Comparison of ENCODE assay signal across 8 cellular contexts in the genomic region with DNA sequence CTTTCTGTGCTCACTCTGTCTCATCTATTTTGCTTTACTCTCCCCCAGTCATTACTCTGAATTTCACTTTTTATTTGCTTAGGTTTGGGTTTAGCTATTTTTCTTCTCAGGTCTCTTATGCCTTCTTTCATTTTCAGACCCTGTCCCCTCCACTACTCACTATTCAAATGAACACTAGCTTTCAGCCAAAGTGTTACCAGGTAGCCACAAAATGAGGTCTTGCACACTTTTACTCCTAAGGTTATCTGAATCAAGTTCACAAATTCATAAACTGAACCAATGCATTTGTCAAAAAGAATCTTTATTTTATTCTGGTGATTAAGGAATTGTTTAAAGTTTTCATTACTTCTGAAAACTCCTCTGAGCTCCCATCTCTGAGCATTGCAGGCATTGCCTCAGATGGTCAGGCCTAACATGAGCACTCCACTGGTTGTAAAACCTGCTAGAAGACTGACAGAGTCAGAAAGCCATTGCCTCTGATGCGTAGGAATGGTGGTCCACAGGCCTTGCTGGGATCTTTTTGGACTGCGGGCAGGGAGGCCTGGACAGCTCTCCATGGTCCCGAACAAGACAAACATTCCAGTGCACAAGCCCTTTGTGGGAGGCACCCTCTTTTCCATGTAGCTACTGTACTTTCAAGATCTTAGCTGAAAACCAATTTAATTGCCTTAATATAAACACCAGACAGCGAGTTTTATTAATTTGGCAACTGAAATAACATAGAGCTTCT. TPM values are rescaled to one million over a fixed set of nuclear protein-coding genes. Genes with fewer than 3 reads are reported as not detected.
A peak's percentile ranks its signal among the peaks of the same experiment; 100 is the strongest.
DNase-seq lines count a peak whose midpoint lies in the region; ATAC-seq, FAIRE-seq and TF ChIP-seq lines count a peak whose summit lies in the region.

No MANE protein-coding gene starts in this region.

- FAIRE-seq in GM12891 (lab: Jason Lieb, UNC) = no peak

- H3K4me3 Mint-ChIP-seq in activated T-helper 17 cell treated with anti-CD3 and anti-CD28 coated beads, Interleukin-2, amount 50 U/mL, for 72 hours = peak overlapping the region; percentile 73

- no peak overlapping the region for H2BK12ac ChIP-seq in trophoblast cell (ENCODE audit: low read length)

- H3K27ac ChIP-seq in smooth muscle cell (ENCODE audit: low read depth) (peak overlapping the region; percentile 75), trophoblast cell (ENCODE audit: low read depth, low read length) (no peak overlapping the region)

- H3K4me1 ChIP-seq in smooth muscle cell (ENCODE audit: low read depth) (peaks cover 14% of the 10 kb centered on the region), trophoblast cell (ENCODE audit: control insufficient read depth in 1 of 2, insufficient read depth in 2 of 2, low read length in 2 of 2) (peaks cover 3 to 6% of the 10 kb centered on the region in 2 experiments)

- H3K27me3 ChIP-seq in smooth muscle cell (ENCODE audit: low read depth) (no peaks in the 10 kb centered on the region), trophoblast cell (ENCODE audit: insufficient read depth, low read length) (no peaks in the 10 kb centered on the region)

- H2AFZ ChIP-seq in smooth muscle cell (ENCODE audit: low read depth) = no peak overlapping the region
- no peak overlapping the region for H2AFZ ChIP-seq in trophoblast cell (ENCODE audit: insufficient read depth, low read length, poor library complexity)

- no peak overlapping the region for H2BK5ac ChIP-seq in trophoblast cell (ENCODE audit: low read depth, low read length, poor library complexity)

- H3K4me1 Mint-ChIP-seq in activated T-helper 17 cell treated with anti-CD3 and anti-CD28 coated beads, Interleukin-2, amount 50 U/mL, for 72 hours = peaks cover 49% of the 10 kb centered on the region

- 80% methylated on average over 4 of the region's 4 CpGs for WGBS in smooth muscle cell (ENCODE audit: low lambda C conversion rate)
- no CpG with 5 or more reads among the region's 4 CpGs for WGBS in trophoblast cell (ENCODE audit: extremely low coverage, insufficient coverage, insufficient read length)

- H3K36me3 ChIP-seq in smooth muscle cell (ENCODE audit: low read depth) (no peaks in the 10 kb centered on the region), trophoblast cell (ENCODE audit: control insufficient read depth in 1 of 2, insufficient read depth in 2 of 2, low read length in 2 of 2) (peaks cover 0 to 2% of the 10 kb centered on the region in 2 experiments)

- no peak for TF ChIP-seq POLR2A in GM12891 (IDR thresholded peaks at IDR 0.05; ENCODE audit: low read depth, low read length)

- H3F3A ChIP-seq in smooth muscle cell (ENCODE audit: low read depth) = peaks cover 21% of the 10 kb centered on the region

- H3K79me1 ChIP-seq in trophoblast cell (ENCODE audit: low read length) = no peaks in the 10 kb centered on the region

- peaks cover 63% of the 10 kb centered on the region for H4K20me1 ChIP-seq in smooth muscle cell (ENCODE audit: low read depth)

- DNase-seq in smooth muscle cell (lab: John Stamatoyannopoulos, UW; ENCODE audit: unreplicated experiment) (no peak), NCI-H187 (lab: John Stamatoyannopoulos, UW) (no peak), GM12891 (ENCODE audit: insufficient read length, low spot score) (no peak), trophoblast cell (no peak)

- no peak overlapping the region for H4K8ac ChIP-seq in trophoblast cell (ENCODE audit: low read depth, low read length)

- peak; percentile 61 for ATAC-seq in GM19328 (IDR thresholded peaks at IDR 0.05; ENCODE audit: unreplicated experiment)
- peak; percentile 75 for ATAC-seq in HG02884 (IDR thresholded peaks at IDR 0.05; ENCODE audit: unreplicated experiment)
- peak; percentile 83 for ATAC-seq in activated T-helper 17 cell treated with anti-CD3 and anti-CD28 coated beads, Interleukin-2, amount 50 U/mL, for 72 hours (replicated peaks)
- ATAC-seq in GM21360 (IDR thresholded peaks at IDR 0.05; ENCODE audit: unreplicated experiment) = no peak

- no peak for TF ChIP-seq CTCF in smooth muscle cell (IDR thresholded peaks at IDR 0.05; ENCODE audit: borderline replicate concordance, insufficient read depth, poor library complexity, severe bottlenecking)

- H3K18ac ChIP-seq in trophoblast cell (ENCODE audit: low read length) = no peak overlapping the region

- H3K4me2 ChIP-seq in smooth muscle cell (peak overlapping the region; percentile 57), trophoblast cell (ENCODE audit: low read length) (no peak overlapping the region)

- H3K27me3 Mint-ChIP-seq in activated T-helper 17 cell treated with anti-CD3 and anti-CD28 coated beads, Interleukin-2, amount 50 U/mL, for 72 hours = no peaks in the 10 kb centered on the region

- no peak overlapping the region for H2BK120ac ChIP-seq in trophoblast cell (ENCODE audit: insufficient read depth, low read length, poor library complexity)

- no peak overlapping the region for H2AK5ac ChIP-seq in trophoblast cell (ENCODE audit: low read length)

- no peaks in the 10 kb centered on the region for H3K9me3 ChIP-seq in smooth muscle cell (replicated peaks; ENCODE audit: low read depth)
- H3K9me3 ChIP-seq in trophoblast cell (ENCODE audit: insufficient read depth, low read depth, low read length) = no peaks in the 10 kb centered on the region

- H3K9me3 Mint-ChIP-seq in activated T-helper 17 cell treated with anti-CD3 and anti-CD28 coated beads, Interleukin-2, amount 50 U/mL, for 72 hours = no peaks in the 10 kb centered on the region

- H3K27ac Mint-ChIP-seq in activated T-helper 17 cell treated with anti-CD3 and anti-CD28 coated beads, Interleukin-2, amount 50 U/mL, for 72 hours = peak overlapping the region; percentile 85

- no peak overlapping the region for H3K23ac ChIP-seq in trophoblast cell (ENCODE audit: low read length)

- H3K79me2 ChIP-seq in smooth muscle cell (ENCODE audit: low read depth) (peaks cover 43% of the 10 kb centered on the region), trophoblast cell (ENCODE audit: control insufficient read depth, insufficient read depth, low read length, poor library complexity) (no peaks in the 10 kb centered on the region)

- H3K36me3 Mint-ChIP-seq in activated T-helper 17 cell treated with anti-CD3 and anti-CD28 coated beads, Interleukin-2, amount 50 U/mL, for 72 hours (ENCODE audit: low read depth) = peaks cover 34% of the 10 kb centered on the region

- H4K91ac ChIP-seq in trophoblast cell (ENCODE audit: low read depth, low read length) = no peak overlapping the region

- no peak overlapping the region for H4K12ac ChIP-seq in trophoblast cell (ENCODE audit: low read depth, low read length)

- H3K4me3 ChIP-seq in smooth muscle cell = no peak overlapping the region
- no peak overlapping the region for H3K4me3 ChIP-seq in trophoblast cell (ENCODE audit: low read depth, low read length)

- no peak overlapping the region for H3K9ac ChIP-seq in smooth muscle cell (ENCODE audit: low read depth)
- H3K9ac ChIP-seq in trophoblast cell (ENCODE audit: low read length) = no peak overlapping the region

- no peak overlapping the region for H3K14ac ChIP-seq in trophoblast cell (ENCODE audit: low read length)

- no peak overlapping the region for H3K4ac ChIP-seq in trophoblast cell (ENCODE audit: low read depth, low read length)

TF ChIP-seq in GM12891, 5 proteins besides CTCF, POLR2A, EP300 and RAD21:
- TF ChIP-seq SPI1 (IDR thresholded peaks at IDR 0.05; ENCODE audit: low read depth, low read length) = no peak
- no peak for TF ChIP-seq POLR2AphosphoS5 (IDR thresholded peaks at IDR 0.05; ENCODE audit: low read depth, low read length)
- no peak for TF ChIP-seq TAF1 (IDR thresholded peaks at IDR 0.05; ENCODE audit: low read depth, low read length)
- no peak for TF ChIP-seq PAX5 (IDR thresholded peaks at IDR 0.05; ENCODE audit: insufficient read depth, low read length, severe bottlenecking)
- no peak for TF ChIP-seq POU2F2 (IDR thresholded peaks at IDR 0.05; ENCODE audit: low read depth, low read length)

RNA-seq across cellular contexts. Expression of gene FYN, which starts 48.5 kb away (rescaled TPM):
- 100 to 1,000 TPM; 139 to 326 TPM for total RNA-seq in activated T-helper 17 cell treated with anti-CD3 and anti-CD28 coated beads, Interleukin-2, amount 50 U/mL, for 72 hours
- total RNA-seq in smooth muscle cell = 110 and 120 TPM in 2 replicates
- polyA plus RNA-seq in smooth muscle cell = 138 and 140 TPM in 2 replicates
- 15.3 TPM for polyA plus RNA-seq in GM12891 (2012; ENCODE audit: low read depth, missing spikeins)
- polyA plus RNA-seq in trophoblast cell (2013) = 78.0 and 85.2 TPM in 2 replicates
